8 cellular contexts compared by ENCODE assay signal in genomic region chr6:137866200-137866913, GRCh38. TPM values are rescaled to one million over a fixed set of nuclear protein-coding genes. Genes with fewer than 3 reads are reported as not detected.
DNase-seq lines count a peak whose midpoint lies in the region; ATAC-seq and TF ChIP-seq lines count a peak whose summit lies in the region.

No MANE protein-coding gene starts in this region.

- H3K36me3 Mint-ChIP-seq in nephron (ENCODE audit: low read depth), result peaks cover 5% of the 10 kb centered on the region

- H3K27me3 ChIP-seq in WERI-Rb-1 (ENCODE audit: insufficient read depth, low read depth, severe bottlenecking), result no peaks in the 10 kb centered on the region
- H3K27me3 ChIP-seq in esophagus (ENCODE audit: control insufficient read depth in 1 of 2, insufficient read depth in 2 of 2, low read length in 2 of 2), result no peaks in the 10 kb centered on the region

- 8 to 10% methylated on average over 25 of the region's 25 CpGs for WGBS in esophagus, 2 donors

- no peaks in the 10 kb centered on the region for H3K9me3 ChIP-seq in WERI-Rb-1 (ENCODE audit: severe bottlenecking)
- H3K9me3 ChIP-seq in esophagus (ENCODE audit: control insufficient read depth in 2 of 2, insufficient read depth in 1 of 2, low read depth in 1 of 2, low read length in 1 of 2), result no peaks in the 10 kb centered on the region

- peak overlapping the region; percentile 69 for H3K4me3 ChIP-seq in WERI-Rb-1 (ENCODE audit: low read depth, low read length)
- H3K4me3 ChIP-seq in esophagus (ENCODE audit: low read depth in 1 of 2, low read length in 2 of 2), result peak overlapping the region; percentile 41 to 47

- H3K4me3 Mint-ChIP-seq in nephron, result peak overlapping the region; percentile 88 to 96 (median 91)

- peaks cover 48% of the 10 kb centered on the region for H3K4me1 Mint-ChIP-seq in nephron

- H3K27ac Mint-ChIP-seq in nephron, result peak overlapping the region; percentile 67 to 92 (median 78)

- DNase-seq in Caki2 (ENCODE audit: low read depth) (peak; percentile 19), WERI-Rb-1 (no peak)
- DNase-seq in stimulated activated CD4-positive, alpha-beta T cell treated with anti-CD3 and anti-CD28 coated beads, Interleukin-4, amount 100 ng/mL, for 4 hours, result no peak
- no peak for DNase-seq in stimulated activated CD4-positive, alpha-beta T cell treated with anti-CD3 and anti-CD28 coated beads, Interleukin-1b, Interleukin-23, amount 100 ng/mL, for 48 hours

- H3K36me3 ChIP-seq in WERI-Rb-1 (no peaks in the 10 kb centered on the region), esophagus (ENCODE audit: control insufficient read depth in 2 of 2, insufficient read depth in 2 of 2, low read length in 1 of 2) (no peaks in the 10 kb centered on the region)

- peaks cover 0 to 5% of the 10 kb centered on the region in 2 donors for H3K4me1 ChIP-seq in esophagus (ENCODE audit: control insufficient read depth in 2 of 2, insufficient read depth in 2 of 2, low read length in 1 of 2)

- no peaks in the 10 kb centered on the region for H3K9me3 Mint-ChIP-seq in nephron

- H3K27ac ChIP-seq in WERI-Rb-1 (no peak overlapping the region; the same call in 1 of the 2 replicates), esophagus (ENCODE audit: low read depth in 2 of 2, low read length in 1 of 2) (peak overlapping the region; percentile 78 to 89)

- H3K27me3 Mint-ChIP-seq in nephron (ENCODE audit: low read depth), result peaks cover 23% of the 10 kb centered on the region

- in situ Hi-C loops in Caki2 (cut with HindIII; ENCODE audit: low pct_unique_long_range_greater_than_20kb, low sequenced_read_pairs), result no loop called here

- ATAC-seq in GM19397 (IDR thresholded peaks at IDR 0.05; ENCODE audit: unreplicated experiment), result peak; percentile 24
- peak; percentile 19 for ATAC-seq in HG03378 (IDR thresholded peaks at IDR 0.05; ENCODE audit: unreplicated experiment)

- no peak for TF ChIP-seq CTCF in WERI-Rb-1 (IDR thresholded peaks at IDR 0.05; ENCODE audit: low read depth, low read length)
- no peak for TF ChIP-seq CTCF in nephron (IDR thresholded peaks at IDR 0.05; ENCODE audit: unreplicated experiment in 3 of 3)

RNA-seq across cellular contexts. Expression of gene TNFAIP3, which starts 0.7 kb away (rescaled TPM):
- 6.1 and 19.2 TPM in 2 replicates for total RNA-seq in Caki2 (2014; rRNA removed; shearing (Covaris generic); ENCODE audit: low replicate concordance)
- polyA plus RNA-seq in esophagus, result 10 to 100 TPM in 1 of 2 donors, 1 to 10 TPM in 1; 5.6 to 10.7 TPM
